1 cellular context compared by ENCODE assay signal in genomic region chr4:140153744-140154571, GRCh38.
A peak's percentile ranks its signal among the peaks of the same experiment; 100 is the strongest.
TF ChIP-seq lines count a peak whose summit lies in the region.

Gene MAML3 (minus strand): TSS chr4:140154184. CDS start chr4:140153327, 857 bp downstream.

TF ChIP-seq in HepG2, 621 proteins besides CTCF, POLR2A, EP300 and RAD21 (continued from another document and continues in another):
- TF ChIP-seq ZBTB40 (IDR thresholded peaks at IDR 0.05) (no peak), ZBTB40 (CRISPR knock-in tag; IDR thresholded peaks at IDR 0.05) (peak; percentile 55; the same call in 1 of the 2 replicates), ZBTB7A (CRISPR knock-in tag; IDR thresholded peaks at IDR 0.05) (no peak), POGK (CRISPR knock-in tag; conservative IDR thresholded peaks at IDR 0.05) (peak; percentile 78), NFKBIZ (CRISPR knock-in tag; IDR thresholded peaks at IDR 0.05) (0 out of 2 replicates have a peak, but pooled peaks have one; percentile 56), KMT2B (CRISPR knock-in tag; IDR thresholded peaks at IDR 0.05) (peak; percentile 69), ZBED4 (CRISPR knock-in tag; IDR thresholded peaks at IDR 0.05; ENCODE audit: borderline replicate concordance) (no peak), BORCS8-MEF2B (CRISPR knock-in tag; IDR thresholded peaks at IDR 0.05) (0 out of 2 replicates have a peak, but pooled peaks have one; percentile 24), CREM (IDR thresholded peaks at IDR 0.05) (no peak), CREM (CRISPR knock-in tag; IDR thresholded peaks at IDR 0.05) (no peak), KIAA2018 (CRISPR knock-in tag; IDR thresholded peaks at IDR 0.05; ENCODE audit: borderline replicate concordance) (0 out of 2 replicates have a peak, but pooled peaks have one; percentile 36), SKI (IDR thresholded peaks at IDR 0.05; ENCODE audit: partially characterized antibody) (peak; percentile 89), AGO1 (IDR thresholded peaks at IDR 0.05; ENCODE audit: low read depth, low read length, poor library complexity, severe bottlenecking) (peak; percentile 63), ZNF318 (CRISPR knock-in tag; IDR thresholded peaks at IDR 0.05) (no peak)
